ENCODE assay signal across 3 cellular contexts in the genomic region with DNA sequence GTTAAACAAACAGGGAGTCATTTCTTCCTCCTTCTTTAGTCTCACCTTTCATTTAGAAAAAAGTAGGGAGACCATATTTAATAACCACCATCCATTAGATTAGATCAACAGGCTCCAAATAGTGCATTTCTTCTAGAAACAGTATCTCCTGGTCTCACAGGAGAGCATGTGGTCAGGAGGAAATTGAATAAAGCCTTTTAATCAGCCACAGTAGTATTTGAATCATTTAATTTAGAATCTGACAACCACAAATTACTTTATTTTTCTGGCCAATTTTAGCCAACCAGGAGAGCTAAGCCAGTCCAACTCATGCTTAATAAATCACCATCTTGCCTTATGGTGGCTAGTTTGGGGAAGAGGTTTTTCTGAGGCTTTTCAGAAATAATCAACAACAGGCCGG.
"Had no signal": no experiment of that assay in that cellular context is flagged by ENCODE, and none has a peak within 500 bp of the region (broad histone marks: within the 10 kb centered on the region; RNA-seq: fewer than 3 reads in every experiment).

No MANE protein-coding gene starts in this region.

- ATAC-seq: GM12878 had no signal

- H3K4me3 ChIP-seq: GM12878 had no signal

- DNase-seq: GDM1, GF-D8 had no signal
